18 cellular contexts compared by ENCODE assay signal in genomic region chr21:26425576-26425975, GRCh38.
"Had no signal": no experiment of that assay in that cellular context is flagged by ENCODE, and none has a peak within 500 bp of the region (broad histone marks: within the 10 kb centered on the region; RNA-seq: fewer than 3 reads in every experiment).

No MANE protein-coding gene starts in this region.

- H3K27me3 ChIP-seq: breast epithelium, dorsolateral prefrontal cortex, esophagus muscularis mucosa, neutrophil, tibial nerve, vagina had no signal

- H3K27ac ChIP-seq: breast epithelium, dorsolateral prefrontal cortex, esophagus muscularis mucosa, neutrophil, tibial nerve, vagina, WERI-Rb-1 had no signal

- H3K27me3 Mint-ChIP-seq: activated naive CD8-positive, alpha-beta T cell treated with anti-CD3 and anti-CD28 coated beads, Interleukin-2, amount 10 ng/mL, durations not matched to agents 7 days and 5 days had no signal

- H3K4me1 Mint-ChIP-seq: activated naive CD8-positive, alpha-beta T cell treated with anti-CD3 and anti-CD28 coated beads, Interleukin-2, amount 10 ng/mL, durations not matched to agents 7 days and 5 days; immature natural killer cell; naive thymus-derived CD4-positive, alpha-beta T cell had no signal

- ATAC-seq: left colon; naive thymus-derived CD4-positive, alpha-beta T cell had no signal

- H3K9me3 ChIP-seq: breast epithelium, esophagus muscularis mucosa, neutrophil, tibial nerve, vagina had no signal

- H3K4me3 Mint-ChIP-seq: activated naive CD8-positive, alpha-beta T cell treated with anti-CD3 and anti-CD28 coated beads, Interleukin-2, amount 10 ng/mL, durations not matched to agents 7 days and 5 days; immature natural killer cell; naive thymus-derived CD4-positive, alpha-beta T cell had no signal

- H3K36me3 ChIP-seq: breast epithelium, esophagus muscularis mucosa, neutrophil, tibial nerve, vagina, WERI-Rb-1 had no signal

- H3K36me3 Mint-ChIP-seq: activated naive CD8-positive, alpha-beta T cell treated with anti-CD3 and anti-CD28 coated beads, Interleukin-2, amount 10 ng/mL, durations not matched to agents 7 days and 5 days; immature natural killer cell; naive thymus-derived CD4-positive, alpha-beta T cell had no signal

- H3K27ac Mint-ChIP-seq: activated naive CD8-positive, alpha-beta T cell treated with anti-CD3 and anti-CD28 coated beads, Interleukin-2, amount 10 ng/mL, durations not matched to agents 7 days and 5 days; immature natural killer cell; naive thymus-derived CD4-positive, alpha-beta T cell had no signal

- DNase-seq: activated CD4-positive, alpha-beta T cell treated with anti-CD3 and anti-CD28 coated beads for 4 hours; activated effector memory CD4-positive, alpha-beta T cell treated with anti-CD3 and anti-CD28 coated beads, Interleukin-2, amount 50 U/mL, for 16 hours; activated naive CD8-positive, alpha-beta T cell treated with anti-CD3 and anti-CD28 coated beads, Interleukin-2, amount 10 ng/mL, durations not matched to agents 7 days and 5 days; anterior cingulate cortex; dorsolateral prefrontal cortex; glutamatergic neuron; immature natural killer cell; left colon; naive thymus-derived CD4-positive, alpha-beta T cell; stimulated activated CD4-positive, alpha-beta T cell treated with anti-CD3 and anti-CD28 coated beads, Interleukin-15, amount 100 ng/mL, for 24 hours; stimulated activated CD4-positive, alpha-beta T cell treated with anti-CD3 and anti-CD28 coated beads, Interleukin-4, amount 100 ng/mL, for 4 hours; T-helper 9 cell; WERI-Rb-1 had no signal

- H3K4me1 ChIP-seq: breast epithelium, esophagus muscularis mucosa, tibial nerve, vagina had no signal

- H3K9me3 Mint-ChIP-seq: activated naive CD8-positive, alpha-beta T cell treated with anti-CD3 and anti-CD28 coated beads, Interleukin-2, amount 10 ng/mL, durations not matched to agents 7 days and 5 days had no signal

- H3K4me3 ChIP-seq: breast epithelium, dorsolateral prefrontal cortex, esophagus muscularis mucosa, tibial nerve, vagina had no signal
